ENCODE assay signal across 12 cellular contexts in genomic region chr21:42568834-42569731, GRCh38. TPM values are rescaled to one million over a fixed set of nuclear protein-coding genes. Genes with fewer than 3 reads are reported as not detected.
DNase-seq lines count a peak whose midpoint lies in the region; ATAC-seq and TF ChIP-seq lines count a peak whose summit lies in the region.
"Had no signal": no experiment of that assay in that cellular context is flagged by ENCODE, and none has a peak within 500 bp of the region (broad histone marks: within the 10 kb centered on the region; RNA-seq: fewer than 3 reads in every experiment).

No MANE protein-coding gene starts in this region.

- no peaks in the 10 kb centered on the region for H3K36me3 ChIP-seq in RWPE2 (ENCODE audit: low read depth)
- H3K36me3 ChIP-seq in ovary = no peaks in the 10 kb centered on the region

- H3K4me3 Mint-ChIP-seq in nephron progenitor cell = no peak overlapping the region
- H3K4me3 Mint-ChIP-seq: activated CD4-positive, alpha-beta T cell treated with anti-CD3 and anti-CD28 coated beads, Interleukin-2, amount 10 ng/mL, durations not matched to agents 24 days and 14 days; T-cell had no signal

- TF ChIP-seq CTCF in RWPE2 (IDR thresholded peaks at IDR 0.05; ENCODE audit: poor library complexity, severe bottlenecking) (no peak), ovary (IDR thresholded peaks at IDR 0.05) (no peak), nephron progenitor cell (IDR thresholded peaks at IDR 0.05) (no peak)

- peaks cover 61% of the 10 kb centered on the region for H3K4me1 Mint-ChIP-seq in nephron progenitor cell
- H3K4me1 Mint-ChIP-seq: activated CD4-positive, alpha-beta T cell treated with anti-CD3 and anti-CD28 coated beads, Interleukin-2, amount 10 ng/mL, durations not matched to agents 24 days and 14 days; T-cell had no signal

- no peaks in the 10 kb centered on the region for H3K9me3 Mint-ChIP-seq in nephron progenitor cell
- H3K9me3 Mint-ChIP-seq: activated CD4-positive, alpha-beta T cell treated with anti-CD3 and anti-CD28 coated beads, Interleukin-2, amount 10 ng/mL, durations not matched to agents 24 days and 14 days; T-cell had no signal

- no peaks in the 10 kb centered on the region for H3K9me3 ChIP-seq in RWPE2 (ENCODE audit: severe bottlenecking)
- no peaks in the 10 kb centered on the region for H3K9me3 ChIP-seq in ovary
- H3K9me3 ChIP-seq: mucosa of descending colon had no signal

- no peaks in the 10 kb centered on the region for H3K36me3 Mint-ChIP-seq in nephron progenitor cell (ENCODE audit: low read depth)

- H3K27me3 Mint-ChIP-seq in nephron progenitor cell (ENCODE audit: low read depth, poor library complexity) = peaks cover 3% of the 10 kb centered on the region
- H3K27me3 Mint-ChIP-seq: activated CD4-positive, alpha-beta T cell treated with anti-CD3 and anti-CD28 coated beads, Interleukin-2, amount 10 ng/mL, durations not matched to agents 24 days and 14 days; T-cell had no signal

- H3K27me3 ChIP-seq in RWPE2 (ENCODE audit: insufficient read depth, poor library complexity, severe bottlenecking) (no peaks in the 10 kb centered on the region), ovary (no peaks in the 10 kb centered on the region)

- WGBS in ovary, 3 donors = 87 to 93% (median 91%) methylated on average over 30 to 35 of the region's 35 CpGs

- no peak for TF ChIP-seq EP300 in ovary (IDR thresholded peaks at IDR 0.05)

- TF ChIP-seq POLR2A in ovary (IDR thresholded peaks at IDR 0.05) = no peak

- ATAC-seq in RWPE2 (ENCODE audit: low read depth) = no peak
- ATAC-seq: mucosa of descending colon, T-cell had no signal

- peak; percentile 27 for DNase-seq in NCI-H748 (lab: John Stamatoyannopoulos, UW; ENCODE audit: unreplicated experiment)
- DNase-seq in NCI-H748 treated with DMSO at 0.1 percent for 48 hours (lab: John Stamatoyannopoulos, UW) = no peak
- peak; percentile 87 for DNase-seq in DMS79 treated with DMSO at 0.1 percent for 48 hours (lab: John Stamatoyannopoulos, UW)
- peak; percentile 34 for DNase-seq in RWPE2 (ENCODE audit: low spot score)
- peak in 3 of 5 donors; percentile 8 to 30 (median 13) for DNase-seq in ovary
- DNase-seq in germinal center (ENCODE audit: low spot score) = no peak
- no peak for DNase-seq in nephron progenitor cell
- no peak for DNase-seq in HuH-7 (ENCODE audit: low spot score)
- DNase-seq: activated CD4-positive, alpha-beta T cell treated with anti-CD3 and anti-CD28 coated beads, Interleukin-2, amount 10 ng/mL, durations not matched to agents 24 days and 14 days; activated gamma-delta T cell treated with Interleukin-2 at 50 U/mL for 16 hours had no signal

- no peak overlapping the region for H3K27ac Mint-ChIP-seq in nephron progenitor cell
- H3K27ac Mint-ChIP-seq: activated CD4-positive, alpha-beta T cell treated with anti-CD3 and anti-CD28 coated beads, Interleukin-2, amount 10 ng/mL, durations not matched to agents 24 days and 14 days; T-cell had no signal

- H3K27ac ChIP-seq in RWPE2 (ENCODE audit: poor library complexity, severe bottlenecking) (no peak overlapping the region), ovary (no peak overlapping the region)

- H3K4me3 ChIP-seq in RWPE2 (ENCODE audit: severe bottlenecking) = no peak overlapping the region
- no peak overlapping the region for H3K4me3 ChIP-seq in ovary
- H3K4me3 ChIP-seq: mucosa of descending colon had no signal

- H3K4me1 ChIP-seq in RWPE2 (ENCODE audit: insufficient read depth, poor library complexity, severe bottlenecking) (no peaks in the 10 kb centered on the region), ovary (ENCODE audit: insufficient read depth) (no peaks in the 10 kb centered on the region)

- intact Hi-C loops in ovary (cut with DNase I) = no loop called here

RNA-seq across cellular contexts. Expression of gene SLC37A1, which starts 55.4 kb away (rescaled TPM):
- 1 to 10 TPM; 5.6 to 10.0 (median 8.0) TPM for total RNA-seq in ovary
- polyA plus RNA-seq in ovary = 1 to 10 TPM; 5.1 to 6.0 TPM

Comparison
In these comparisons a context has a peak if more than half of its experiments do, and no peak if none do; other contexts are left out.
1. DNase-seq: peak in NCI-H748 (single experiment), DMS79 treated with DMSO at 0.1 percent for 48 hours (single experiment), RWPE2 (single experiment) and ovary (3 of 5); none in NCI-H748 treated with DMSO at 0.1 percent for 48 hours (single experiment), germinal center (single experiment), nephron progenitor cell (single experiment) and HuH-7 (single experiment).